In genomic region chr5:142320851-142321560, GRCh38 we compare ENCODE assay signal across 9 cellular contexts. TPM values are rescaled to one million over a fixed set of nuclear protein-coding genes. Genes with fewer than 3 reads are reported as not detected.
DNase-seq lines count a peak whose midpoint lies in the region; ATAC-seq and TF ChIP-seq lines count a peak whose summit lies in the region.
"Had no signal": no experiment of that assay in that cellular context is flagged by ENCODE, and none has a peak within 500 bp of the region (broad histone marks: within the 10 kb centered on the region; RNA-seq: fewer than 3 reads in every experiment).

No MANE protein-coding gene starts in this region.

- ATAC-seq in DND-41 (ENCODE audit: insufficient read depth, low read depth), result peak; percentile 85
- no peak for ATAC-seq in GM18511 (IDR thresholded peaks at IDR 0.05; ENCODE audit: unreplicated experiment)

- H3K18ac ChIP-seq in neuronal stem cell (ENCODE audit: low read length), result peak overlapping the region; percentile 1

- H2BK120ac ChIP-seq in neuronal stem cell (ENCODE audit: low read depth, low read length), result no peak overlapping the region

- intact Hi-C loops in PC-9 (cut with micrococcal nuclease; ENCODE audit: unreplicated experiment), result loop anchor here (10.0 kb wide), 1 partner anchor 374 kb away; no protein-coding TSS in a partner anchor
- intact Hi-C loops in esophagus muscularis mucosa (cut with DNase I), result loop anchor here (10.0 kb wide), 1 partner anchor 166 kb away; no protein-coding TSS in a partner anchor
- intact Hi-C loops in testis (cut with DNase I; ENCODE audit: low total_unique reads), result no loop called here
- intact Hi-C loops in prostate gland (cut with DNase I), result loop anchor here (10.0 kb wide), 1 partner anchor 224 kb away; no protein-coding TSS in a partner anchor

- H2BK5ac ChIP-seq in neuronal stem cell (ENCODE audit: low read length), result no peak overlapping the region

- no peak for TF ChIP-seq CTCF in DND-41 (IDR thresholded peaks at IDR 0.05; ENCODE audit: borderline replicate concordance, extremely low read depth, low read length, poor library complexity, severe bottlenecking)
- TF ChIP-seq CTCF in PC-9 (conservative IDR thresholded peaks at IDR 0.05), result no peak
- TF ChIP-seq CTCF in esophagus muscularis mucosa (IDR thresholded peaks at IDR 0.05), result no peak
- no peak for TF ChIP-seq CTCF in testis (IDR thresholded peaks at IDR 0.05)
- TF ChIP-seq CTCF in prostate gland (IDR thresholded peaks at IDR 0.05), result no peak

- H3K36me3 ChIP-seq in DND-41 (ENCODE audit: insufficient read depth, low read length), result no peaks in the 10 kb centered on the region
- peaks cover 33% of the 10 kb centered on the region for H3K36me3 ChIP-seq in PC-9 (ENCODE audit: low read depth)
- no peaks in the 10 kb centered on the region for H3K36me3 ChIP-seq in esophagus muscularis mucosa
- H3K36me3 ChIP-seq in neuronal stem cell (replicated peaks in 1 of 2; ENCODE audit: control insufficient read depth in 2 of 2, insufficient read depth in 2 of 2, low read length in 2 of 2), result peaks cover 0 to 43% of the 10 kb centered on the region in 2 donors
- no peaks in the 10 kb centered on the region for H3K36me3 ChIP-seq in testis (ENCODE audit: low read depth, missing control alignments)
- H3K36me3 ChIP-seq in prostate gland, result no peaks in the 10 kb centered on the region

- H4K20me1 ChIP-seq in DND-41 (ENCODE audit: insufficient read depth, low read length), result 0 out of 2 replicates have a peak, but pooled peaks cover 2% of the 10 kb centered on the region
- peaks cover 78% of the 10 kb centered on the region for H4K20me1 ChIP-seq in PC-9 (ENCODE audit: insufficient read depth)

- POLR2A ChIA-PET in PC-9 (lab: Charles Lee; ENCODE audit: unreplicated experiment), result interaction anchor here (0.6 to 0.7 kb wide), 4 partner anchors 39 to 540 kb away, joined by 3 to 18 read pairs (median 4); no protein-coding TSS in a partner anchor

- H3K27me3 ChIP-seq in DND-41 (ENCODE audit: insufficient read depth, low read length, poor library complexity) (no peaks in the 10 kb centered on the region), PC-9 (ENCODE audit: insufficient read depth, low read depth) (no peaks in the 10 kb centered on the region), esophagus muscularis mucosa (peaks cover 0 to 5% (median 2%) of the 10 kb centered on the region in 4 donors), neuronal stem cell (ENCODE audit: control insufficient read depth in 3 of 3, insufficient read depth in 3 of 3, low read depth in 1 of 3, low read length in 3 of 3) (peaks cover 0 to 6% (median 0%) of the 10 kb centered on the region in 3 experiments), testis (no peaks in the 10 kb centered on the region), prostate gland (replicated peaks; ENCODE audit: insufficient read depth) (no peaks in the 10 kb centered on the region)

- H3K9ac ChIP-seq in DND-41 (ENCODE audit: low read depth, low read length), result no peak overlapping the region
- H3K9ac ChIP-seq in neuronal stem cell (ENCODE audit: low read depth, low read length, poor library complexity), result no peak overlapping the region

- no TSS peak for BruUV-seq in PC-9 (replicated peaks; lab: Mats Ljungman, UMichigan)

- H3K79me1 ChIP-seq in neuronal stem cell (ENCODE audit: low read depth, low read length), result peaks cover 8% of the 10 kb centered on the region

- H3K14ac ChIP-seq in neuronal stem cell (ENCODE audit: low read length), result no peak overlapping the region

- H3K9me2 ChIP-seq in PC-9 (ENCODE audit: insufficient read depth), result no peaks in the 10 kb centered on the region

- TF ChIP-seq EP300 in esophagus muscularis mucosa (IDR thresholded peaks at IDR 0.05), result no peak

- H4K91ac ChIP-seq in neuronal stem cell (ENCODE audit: low read depth, low read length, poor library complexity), result no peak overlapping the region

- no peaks in the 10 kb centered on the region for H3K79me2 ChIP-seq in DND-41 (ENCODE audit: insufficient read depth, low read length)
- peaks cover 88% of the 10 kb centered on the region for H3K79me2 ChIP-seq in PC-9 (ENCODE audit: low read depth)

- no peak overlapping the region for H3K4ac ChIP-seq in neuronal stem cell (ENCODE audit: low read length)

- H3K27ac ChIP-seq in DND-41 (ENCODE audit: low read length), result peak overlapping the region; percentile 73
- H3K27ac ChIP-seq in PC-9, result peak overlapping the region; percentile 49
- peak overlapping the region; percentile 85 to 96 (median 88) for H3K27ac ChIP-seq in esophagus muscularis mucosa (replicated peaks in 1 of 4)
- H3K27ac ChIP-seq in neuronal stem cell (replicated peaks; ENCODE audit: low read length), result peak overlapping the region; percentile 70
- no peak overlapping the region for H3K27ac ChIP-seq in testis
- peak overlapping the region in 1 of 2 donors; percentile 3 for H3K27ac ChIP-seq in prostate gland

- no peak overlapping the region for H2BK15ac ChIP-seq in neuronal stem cell (ENCODE audit: low read length)

- H2BK12ac ChIP-seq in neuronal stem cell (ENCODE audit: low read length), result no peak overlapping the region

- H3K4me1 ChIP-seq in DND-41 (ENCODE audit: insufficient read depth, low read length) (peaks cover 44% of the 10 kb centered on the region), PC-9 (replicated peaks; ENCODE audit: insufficient read depth) (peaks cover 53% of the 10 kb centered on the region), esophagus muscularis mucosa (peaks cover 34 to 92% (median 88%) of the 10 kb centered on the region in 4 donors), neuronal stem cell (ENCODE audit: control insufficient read depth in 2 of 2, insufficient read depth in 1 of 2, low read depth in 1 of 2, low read length in 2 of 2) (peaks cover 40 to 56% of the 10 kb centered on the region in 2 donors), testis (peaks cover 9% of the 10 kb centered on the region), prostate gland (replicated peaks) (no peaks in the 10 kb centered on the region)

- no peak overlapping the region for H3K4me3 ChIP-seq in DND-41 (ENCODE audit: low read depth in 1 of 2, low read length in 2 of 2)
- H3K4me3 ChIP-seq in PC-9, result peak overlapping the region; percentile 82
- peak overlapping the region; percentile 43 to 74 (median 64) for H3K4me3 ChIP-seq in esophagus muscularis mucosa
- peak overlapping the region; percentile 3 to 38 for H3K4me3 ChIP-seq in neuronal stem cell (ENCODE audit: low read length in 2 of 2)
- no peak overlapping the region for H3K4me3 ChIP-seq in testis
- H3K4me3 ChIP-seq in prostate gland, result no peak overlapping the region

- peak; percentile 78 for DNase-seq in DND-41
- no peak for DNase-seq in PC-9
- no peak for DNase-seq in esophagus muscularis mucosa (ENCODE audit: extremely low spot score)
- DNase-seq in neuronal stem cell (ENCODE audit: low spot score), result peak; percentile 39
- DNase-seq in testis, result no peak
- no peak for DNase-seq in NCI-H1436 (lab: John Stamatoyannopoulos, UW)
- no peak for DNase-seq in prostate gland (ENCODE audit: low spot score)
- DNase-seq: NCI-H446 had no signal

- H3K9me3 ChIP-seq in DND-41 (ENCODE audit: insufficient read depth, low read length, severe bottlenecking), result no peaks in the 10 kb centered on the region
- H3K9me3 ChIP-seq in PC-9 (ENCODE audit: insufficient read depth, low read depth), result no peaks in the 10 kb centered on the region
- H3K9me3 ChIP-seq in esophagus muscularis mucosa, result no peaks in the 10 kb centered on the region
- H3K9me3 ChIP-seq in neuronal stem cell (replicated peaks in 1 of 2; ENCODE audit: control insufficient read depth in 2 of 2, insufficient read depth in 1 of 2, low read depth in 1 of 2, low read length in 2 of 2), result no peaks in the 10 kb centered on the region
- H3K9me3 ChIP-seq in testis, result no peaks in the 10 kb centered on the region
- no peaks in the 10 kb centered on the region for H3K9me3 ChIP-seq in prostate gland

- H3F3A ChIP-seq in PC-9 (ENCODE audit: insufficient read depth, low read depth), result peaks cover 53% of the 10 kb centered on the region; the same call in 1 of the 2 replicates

- no peak overlapping the region for H2AFZ ChIP-seq in DND-41 (ENCODE audit: low read depth, low read length)
- no peak overlapping the region for H2AFZ ChIP-seq in PC-9
- peak overlapping the region; percentile 48 for H2AFZ ChIP-seq in neuronal stem cell (ENCODE audit: low read length)

- H4K8ac ChIP-seq in neuronal stem cell (ENCODE audit: low read depth, low read length), result no peak overlapping the region

- 47% methylated on average over 8 of the region's 8 CpGs for WGBS in esophagus muscularis mucosa
- no CpG with 5 or more reads among the region's 8 CpGs for WGBS in neuronal stem cell (ENCODE audit: extremely low coverage in 2 of 2, insufficient read length in 2 of 2, insufficient replicate concordance in 1 of 2), 2 donors
- WGBS in testis, 2 donors, result 28 to 36% methylated on average over 8 of the region's 8 CpGs
- WGBS in prostate gland, result 47% methylated on average over 8 of the region's 8 CpGs

- TF ChIP-seq POLR2A in esophagus muscularis mucosa (IDR thresholded peaks at IDR 0.05; ENCODE audit: low read depth) (no peak), testis (IDR thresholded peaks at IDR 0.05) (no peak), prostate gland (IDR thresholded peaks at IDR 0.05) (no peak)

- no peak overlapping the region for H3K4me2 ChIP-seq in DND-41 (ENCODE audit: insufficient read depth, low read length)
- peak overlapping the region; percentile 87 for H3K4me2 ChIP-seq in PC-9
- peak overlapping the region; percentile 59 for H3K4me2 ChIP-seq in neuronal stem cell (ENCODE audit: insufficient read depth, low read length, poor library complexity, severe bottlenecking)

- H3K23ac ChIP-seq in neuronal stem cell (ENCODE audit: low read depth, low read length, poor library complexity), result no peak overlapping the region

- CTCF ChIA-PET in PC-9 (lab: Charles Lee), result interaction anchor here (0.5 to 0.6 kb wide), 2 partner anchors 15 to 161 kb away, joined by 3 read pairs; no protein-coding TSS in a partner anchor

- H2AK5ac ChIP-seq in neuronal stem cell (ENCODE audit: low read depth, low read length), result no peak overlapping the region

RNA-seq across cellular contexts. Expression of gene SPRY4, which starts 3.8 kb away (rescaled TPM):
- total RNA-seq in PC-9 (2021), result 6.9 and 11.0 TPM in 2 replicates
- 10 to 100 TPM; 15.4 to 29.0 (median 24.5) TPM for total RNA-seq in esophagus muscularis mucosa
- 10.5 TPM for polyA plus RNA-seq in neuronal stem cell (2013, experiment 1 of 2)
- polyA plus RNA-seq in neuronal stem cell (2013, experiment 2 of 2), result 11.3 TPM
- total RNA-seq in testis, result 1 to 10 TPM; 5.3 to 7.2 TPM
- 3.8 TPM for polyA plus RNA-seq in testis (ENCODE audit: insufficient read depth, low read depth, low replicate concordance)
- total RNA-seq in prostate gland, result 10 to 100 TPM in 1 of 2 donors, 1 to 10 TPM in 1; 7.5 to 11.5 TPM

Comparison
In these comparisons a context has a peak if more than half of its experiments do, and no peak if none do; other contexts are left out.
1. DNase-seq: peak in DND-41 (single experiment) and neuronal stem cell (single experiment); none in PC-9 (0 of 2), esophagus muscularis mucosa (single experiment), testis (single experiment), NCI-H1436 (single experiment) and prostate gland (single experiment).
2. H3K27ac ChIP-seq: peak in DND-41 (single experiment), PC-9 (single experiment), esophagus muscularis mucosa (4 of 4) and neuronal stem cell (single experiment); none in testis (0 of 2).
3. H3K4me3 ChIP-seq: peak in PC-9 (single experiment), esophagus muscularis mucosa (4 of 4) and neuronal stem cell (2 of 2); none in DND-41 (0 of 2), testis (0 of 2) and prostate gland (0 of 2).